In the genomic region with DNA sequence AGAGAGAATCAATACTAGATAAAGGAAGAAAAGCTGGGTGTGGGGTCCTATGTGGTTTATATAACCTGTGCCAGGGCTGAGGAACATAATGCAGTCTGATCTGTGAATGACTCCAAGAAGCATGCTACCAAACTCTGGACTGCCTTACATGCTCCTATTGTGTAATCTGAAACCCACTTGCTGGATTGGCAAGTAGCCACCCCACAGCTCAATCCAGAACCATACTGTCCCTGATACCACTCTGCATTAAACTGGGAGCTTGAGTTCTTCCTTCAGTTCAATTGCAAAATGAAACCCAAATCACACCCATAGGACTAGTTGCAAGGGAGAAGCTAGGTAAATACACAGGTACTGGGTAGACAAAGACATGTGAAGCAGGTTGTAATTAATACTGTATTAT, we compare ENCODE assay signal across 13 cellular contexts.
DNase-seq lines count a peak whose midpoint lies in the region; ATAC-seq and TF ChIP-seq lines count a peak whose summit lies in the region.
"Had no signal": no experiment of that assay in that cellular context is flagged by ENCODE, and none has a peak within 500 bp of the region (broad histone marks: within the 10 kb centered on the region; RNA-seq: fewer than 3 reads in every experiment).

No MANE protein-coding gene starts in this region.

- peak; percentile 26 for ATAC-seq in left lung
- no peak for ATAC-seq in GM21723 (IDR thresholded peaks at IDR 0.05; ENCODE audit: unreplicated experiment)
- no peak for ATAC-seq in activated CD8-positive, alpha-beta T cell treated with anti-CD3 and anti-CD28 coated beads for 36 hours

- peaks cover 21% of the 10 kb centered on the region for H3K4me1 ChIP-seq in adipocyte (ENCODE audit: control insufficient read depth, insufficient read depth, low read length)
- no peaks in the 10 kb centered on the region for H3K4me1 ChIP-seq in left lung
- no peaks in the 10 kb centered on the region for H3K4me1 ChIP-seq in Caco-2

- DNase-seq in DMS153 treated with DMSO at 0.1 percent for 48 hours (lab: John Stamatoyannopoulos, UW; ENCODE audit: unreplicated experiment) (peak; percentile 24), M059J (ENCODE audit: low read depth) (peak; percentile 56), adipocyte (ENCODE audit: low read depth) (peak; percentile 89), left lung (no peak), Caco-2 (no peak), head of caudate nucleus (no peak)
- no peak for DNase-seq in activated CD8-positive, alpha-beta T cell treated with anti-CD3 and anti-CD28 coated beads for 36 hours
- DNase-seq: activated CD4-positive, alpha-beta memory T cell treated with anti-CD3 and anti-CD28 coated beads for 36 hours; Karpas-422; SIG-M5 had no signal

- peaks cover 2% of the 10 kb centered on the region for H3K4me1 Mint-ChIP-seq in activated CD8-positive, alpha-beta T cell treated with anti-CD3 and anti-CD28 coated beads for 36 hours (ENCODE audit: low read depth)
- no peaks in the 10 kb centered on the region for H3K4me1 Mint-ChIP-seq in Caco-2 (ENCODE audit: low read depth, unreplicated experiment)
- H3K4me1 Mint-ChIP-seq: central memory CD8-positive, alpha-beta T cell had no signal

- H3K27me3 ChIP-seq in adipocyte (replicated peaks; ENCODE audit: control insufficient read depth, insufficient read depth, low read length) (no peaks in the 10 kb centered on the region), left lung (no peaks in the 10 kb centered on the region), Caco-2 (replicated peaks; ENCODE audit: control insufficient read depth, insufficient read depth, low read length) (no peaks in the 10 kb centered on the region)
- H3K27me3 ChIP-seq: neutrophil had no signal

- no peak overlapping the region for H3K27ac Mint-ChIP-seq in activated CD8-positive, alpha-beta T cell treated with anti-CD3 and anti-CD28 coated beads for 36 hours
- no peak overlapping the region for H3K27ac Mint-ChIP-seq in Caco-2 (ENCODE audit: unreplicated experiment)
- H3K27ac Mint-ChIP-seq: activated CD4-positive, alpha-beta memory T cell treated with anti-CD3 and anti-CD28 coated beads for 36 hours had no signal

- no TSS peak for BruUV-seq in Caco-2 (replicated peaks; lab: Mats Ljungman, UMichigan)

- H3K9me3 ChIP-seq in adipocyte (ENCODE audit: control insufficient read depth, low read length) (no peaks in the 10 kb centered on the region), left lung (no peaks in the 10 kb centered on the region), Caco-2 (no peaks in the 10 kb centered on the region)
- H3K9me3 ChIP-seq: neutrophil had no signal

- H3K9ac ChIP-seq in adipocyte (ENCODE audit: low read length): peak overlapping the region; percentile 30

- no peaks in the 10 kb centered on the region for H3K36me3 Mint-ChIP-seq in activated CD8-positive, alpha-beta T cell treated with anti-CD3 and anti-CD28 coated beads for 36 hours (ENCODE audit: low read depth)
- H3K36me3 Mint-ChIP-seq in Caco-2 (ENCODE audit: insufficient read depth, unreplicated experiment): no peaks in the 10 kb centered on the region
- H3K36me3 Mint-ChIP-seq: activated CD4-positive, alpha-beta memory T cell treated with anti-CD3 and anti-CD28 coated beads for 36 hours had no signal

- no peak overlapping the region for H3K4me3 Mint-ChIP-seq in activated CD8-positive, alpha-beta T cell treated with anti-CD3 and anti-CD28 coated beads for 36 hours
- H3K4me3 Mint-ChIP-seq in Caco-2 (ENCODE audit: unreplicated experiment): no peak overlapping the region
- H3K4me3 Mint-ChIP-seq: activated CD4-positive, alpha-beta memory T cell treated with anti-CD3 and anti-CD28 coated beads for 36 hours; central memory CD8-positive, alpha-beta T cell had no signal

- intact Hi-C loops in left lung (cut with DNase I) (no loop called here), Caco-2 (cut with micrococcal nuclease; ENCODE audit: unreplicated experiment) (no loop called here), head of caudate nucleus (cut with DNase I) (no loop called here)
- intact Hi-C loops in activated CD8-positive, alpha-beta T cell treated with anti-CD3 and anti-CD28 coated beads for 36 hours (cut with micrococcal nuclease): no loop called here

- peaks cover 2% of the 10 kb centered on the region for H3K9me3 Mint-ChIP-seq in activated CD8-positive, alpha-beta T cell treated with anti-CD3 and anti-CD28 coated beads for 36 hours
- no peaks in the 10 kb centered on the region for H3K9me3 Mint-ChIP-seq in Caco-2 (ENCODE audit: unreplicated experiment)

- POLR2A ChIA-PET in activated CD8-positive, alpha-beta T cell treated with anti-CD3 and anti-CD28 coated beads for 36 hours (lab: Charles Lee): no interaction called here
- POLR2A ChIA-PET in Caco-2 (lab: Charles Lee): no interaction called here

- no peak overlapping the region for H3K27ac ChIP-seq in left lung
- H3K27ac ChIP-seq: neutrophil had no signal

- CTCF ChIA-PET in activated CD8-positive, alpha-beta T cell treated with anti-CD3 and anti-CD28 coated beads for 36 hours (lab: Charles Lee): no interaction called here
- CTCF ChIA-PET in Caco-2 (lab: Charles Lee): no interaction called here

- H3K4me3 ChIP-seq in adipocyte (ENCODE audit: low read length): peak overlapping the region; percentile 34
- H3K4me3 ChIP-seq in left lung: no peak overlapping the region
- H3K4me3 ChIP-seq in Caco-2 (ENCODE audit: low read depth, low read length): no peak overlapping the region

- H3K36me3 ChIP-seq in adipocyte (ENCODE audit: control insufficient read depth, insufficient read depth, low read length, severe bottlenecking) (no peaks in the 10 kb centered on the region), left lung (no peaks in the 10 kb centered on the region), Caco-2 (ENCODE audit: control insufficient read depth, insufficient read depth, low read length) (no peaks in the 10 kb centered on the region)
- H3K36me3 ChIP-seq: neutrophil had no signal

- H3K27me3 Mint-ChIP-seq in activated CD8-positive, alpha-beta T cell treated with anti-CD3 and anti-CD28 coated beads for 36 hours: no peaks in the 10 kb centered on the region
- H3K27me3 Mint-ChIP-seq in Caco-2 (ENCODE audit: insufficient read depth, unreplicated experiment): no peaks in the 10 kb centered on the region
- H3K27me3 Mint-ChIP-seq: activated CD4-positive, alpha-beta memory T cell treated with anti-CD3 and anti-CD28 coated beads for 36 hours; central memory CD8-positive, alpha-beta T cell had no signal

- no peak for TF ChIP-seq CTCF in left lung (IDR thresholded peaks at IDR 0.05)
- TF ChIP-seq CTCF in activated CD8-positive, alpha-beta T cell treated with anti-CD3 and anti-CD28 coated beads for 36 hours (IDR thresholded peaks at IDR 0.05): no peak
- no peak for TF ChIP-seq CTCF in Caco-2 (IDR thresholded peaks at IDR 0.05; ENCODE audit: insufficient read depth in 1 of 2, low read depth in 1 of 2, low read length in 1 of 2, severe bottlenecking in 1 of 2, unreplicated experiment in 1 of 2)

Comparison
In these comparisons a context has a peak if more than half of its experiments do, and no peak if none do; other contexts are left out.
1. DNase-seq: peak in DMS153 treated with DMSO at 0.1 percent for 48 hours (single experiment), M059J (single experiment) and adipocyte (single experiment); none in left lung (0 of 2), activated CD8-positive, alpha-beta T cell treated with anti-CD3 and anti-CD28 coated beads for 36 hours (single experiment), Caco-2 (0 of 2) and head of caudate nucleus (0 of 42).